1 cellular context compared by ENCODE assay signal in the genomic region with DNA sequence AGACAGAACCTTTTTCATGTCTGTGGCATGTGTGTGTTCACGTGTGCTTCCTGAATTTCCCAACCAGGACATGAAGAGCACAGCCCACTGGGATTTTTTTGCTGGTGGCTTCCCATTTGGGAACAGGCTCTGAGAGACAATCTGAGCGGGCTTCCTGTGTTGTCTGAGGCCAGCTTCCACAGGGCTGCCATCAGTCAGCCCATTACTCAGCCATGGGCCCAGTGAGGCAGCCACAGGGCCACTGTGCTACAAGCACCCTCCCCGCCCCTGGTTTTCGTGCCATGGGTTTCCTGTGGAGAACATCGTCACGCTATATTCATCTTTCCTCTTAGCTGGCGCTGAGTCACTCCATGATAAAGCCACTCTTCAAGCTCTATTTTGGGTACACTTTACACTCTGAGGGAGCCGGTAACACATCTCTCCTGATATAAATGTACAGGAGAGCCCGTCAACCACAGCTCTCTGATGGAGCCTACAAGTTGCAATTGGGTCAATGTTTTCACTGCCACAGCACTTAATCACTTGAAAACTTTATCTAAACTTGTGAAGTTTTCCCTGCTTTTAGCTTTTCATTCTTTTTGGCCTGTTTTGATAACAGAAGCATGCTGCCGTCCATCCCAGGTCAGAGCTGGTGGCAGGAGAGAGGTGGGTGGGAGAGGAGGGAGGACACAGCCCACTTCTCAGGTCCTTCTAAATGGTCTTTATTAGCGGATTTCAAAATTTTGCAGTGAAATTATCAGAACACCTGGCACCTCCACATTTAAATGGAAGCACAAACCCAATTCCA.
TF ChIP-seq lines count a peak whose summit lies in the region.

No MANE protein-coding gene starts in this region.

TF ChIP-seq in H1, 55 proteins besides CTCF, POLR2A, EP300 and RAD21:
- TF ChIP-seq TCF12 (IDR thresholded peaks at IDR 0.05; ENCODE audit: low read depth, low read length), result no peak
- no peak for TF ChIP-seq SIX5 (IDR thresholded peaks at IDR 0.05; ENCODE audit: low read depth, low read length)
- TF ChIP-seq POU5F1 (IDR thresholded peaks at IDR 0.05; ENCODE audit: low read depth, low read length), result no peak
- no peak for TF ChIP-seq YY1 (IDR thresholded peaks at IDR 0.05; ENCODE audit: low read depth, low read length)
- TF ChIP-seq BACH1 (IDR thresholded peaks at IDR 0.05; ENCODE audit: low read length), result no peak
- TF ChIP-seq TEAD4 (IDR thresholded peaks at IDR 0.05; ENCODE audit: low read depth, low read length), result no peak
- no peak for TF ChIP-seq TAF7 (optimal IDR thresholded peaks at IDR 0.05; ENCODE audit: borderline replicate concordance, low read depth, low read length)
- no peak for TF ChIP-seq GABPA (IDR thresholded peaks at IDR 0.05; ENCODE audit: borderline replicate concordance, insufficient read depth, low read length)
- TF ChIP-seq NANOG (IDR thresholded peaks at IDR 0.05; ENCODE audit: insufficient read depth, low read depth, low read length, poor library complexity, severe bottlenecking), result no peak
- no peak for TF ChIP-seq CEBPB (IDR thresholded peaks at IDR 0.05; ENCODE audit: low read depth, low read length)
